In genomic region chr17:75872434-75873351, GRCh38 we compare ENCODE assay signal across 1 cellular context.
TF ChIP-seq lines count a peak whose summit lies in the region.

No MANE protein-coding gene starts in this region.

TF ChIP-seq in GM23338, 12 proteins besides CTCF, POLR2A, EP300 and RAD21 (continued from another document):
- TF ChIP-seq ZNF462 (CRISPR knock-in tag; IDR thresholded peaks at IDR 0.05) (no peak), ZNF114 (CRISPR knock-in tag; IDR thresholded peaks at IDR 0.05) (no peak), REST (IDR thresholded peaks at IDR 0.05; ENCODE audit: unreplicated experiment) (no peak), NANOG (IDR thresholded peaks at IDR 0.05; ENCODE audit: borderline replicate concordance) (no peak), JUNB (IDR thresholded peaks at IDR 0.05; ENCODE audit: unreplicated experiment) (no peak), STAT1 (IDR thresholded peaks at IDR 0.05; ENCODE audit: unreplicated experiment) (no peak)
